ENCODE assay signal across 7 cellular contexts in genomic region chrX:49043220-49043986, GRCh38. TPM values are rescaled to one million over a fixed set of nuclear protein-coding genes. Genes with fewer than 3 reads are reported as not detected.
A peak's percentile ranks its signal among the peaks of the same experiment; 100 is the strongest.
DNase-seq lines count a peak whose midpoint lies in the region; ATAC-seq and FAIRE-seq lines count a peak whose summit lies in the region.

TFE3 (minus strand) TSS chrX:49043357; CDS start chrX:49043226, 131 bp downstream.

- ATAC-seq in HG03039 (IDR thresholded peaks at IDR 0.05; ENCODE audit: unreplicated experiment): peak; percentile 90

- DNase-seq in GM18507 (ENCODE audit: extremely low spot score, insufficient read length, low read depth) (peak; percentile 67), NCI-H2081 (lab: John Stamatoyannopoulos, UW) (peak; percentile 98 to 99), T1000 (lab: John Stamatoyannopoulos, UW) (peak; percentile 99), astrocyte of the hippocampus (ENCODE audit: low read depth, low spot score) (peak; percentile 98), hepatic stellate cell (ENCODE audit: low spot score) (peak; percentile 93), renal cortical epithelial cell (ENCODE audit: low read depth) (peak; percentile 98)

- FAIRE-seq in GM18507 (lab: Jason Lieb, UNC): peak; percentile 100

RNA-seq across cellular contexts. Expression of gene TFE3, which starts in this region (rescaled TPM):
- 30.6 and 72.0 TPM in 2 replicates for total RNA-seq in renal cortical epithelial cell

Comparison
In these comparisons a context has a peak if more than half of its experiments do, and no peak if none do; other contexts are left out.
1. Peak in every context shown above with its lines: DNase-seq and ATAC-seq.